In genomic region chr3:120785832-120786231, GRCh38 we compare ENCODE assay signal across 8 cellular contexts. TPM values are rescaled to one million over a fixed set of nuclear protein-coding genes. Genes with fewer than 3 reads are reported as not detected.
DNase-seq lines count a peak whose midpoint lies in the region; ATAC-seq, FAIRE-seq and TF ChIP-seq lines count a peak whose summit lies in the region.
"Not testable (repeated sequence)": the region's sequence is repeated elsewhere in the genome, so short reads cannot be mapped to it uniquely, and the experiment has no call there.

No MANE protein-coding gene starts in this region.

- not testable (repeated sequence) for TF ChIP-seq CTCF in astrocyte of the spinal cord (IDR thresholded peaks at IDR 0.05; ENCODE audit: low read depth, low read length)

- in situ Hi-C loops in astrocyte of the spinal cord (cut with HindIII; ENCODE audit: low sequenced_read_pairs): not testable (repeated sequence)

- peak; percentile 80 for FAIRE-seq in GM19239 (lab: Jason Lieb, UNC)

- H3K4me3 ChIP-seq in astrocyte of the spinal cord (ENCODE audit: low read depth, low read length): not testable (repeated sequence)

- ATAC-seq in GM18505 (IDR thresholded peaks at IDR 0.05; ENCODE audit: unreplicated experiment): peak; percentile 59
- ATAC-seq in GM21515 (IDR thresholded peaks at IDR 0.05; ENCODE audit: unreplicated experiment): peak; percentile 49
- peak; percentile 54 for ATAC-seq in HG02642 (IDR thresholded peaks at IDR 0.05; ENCODE audit: poor library complexity, unreplicated experiment)
- peak; percentile 51 for ATAC-seq in HG03103 (IDR thresholded peaks at IDR 0.05; ENCODE audit: low read depth, unreplicated experiment)
- peak; percentile 51 for ATAC-seq in HG03565 (IDR thresholded peaks at IDR 0.05; ENCODE audit: unreplicated experiment)

- TF ChIP-seq POLR2A in GM18505 (IDR thresholded peaks at IDR 0.05; ENCODE audit: borderline replicate concordance, extremely low read depth, insufficient read depth, insufficient read length): not testable (repeated sequence)

- not testable (repeated sequence) for DNase-seq in GM19239 (ENCODE audit: insufficient read length, low spot score)
- DNase-seq in astrocyte of the spinal cord (ENCODE audit: low read depth, low spot score) (peak; percentile 29), lung microvascular endothelial cell (ENCODE audit: low read depth in 2 of 2) (peak; percentile 35 to 47)

RNA-seq across cellular contexts. Expression of gene GTF2E1, which starts 43.3 kb away (rescaled TPM):
- total RNA-seq in lung microvascular endothelial cell: 22.0 and 29.8 TPM in 2 replicates

RNA-seq across cellular contexts. Expression of gene RABL3, which starts 43.5 kb away (rescaled TPM):
- total RNA-seq in lung microvascular endothelial cell: 6.7 and 6.8 TPM in 2 replicates
